In the genomic region with DNA sequence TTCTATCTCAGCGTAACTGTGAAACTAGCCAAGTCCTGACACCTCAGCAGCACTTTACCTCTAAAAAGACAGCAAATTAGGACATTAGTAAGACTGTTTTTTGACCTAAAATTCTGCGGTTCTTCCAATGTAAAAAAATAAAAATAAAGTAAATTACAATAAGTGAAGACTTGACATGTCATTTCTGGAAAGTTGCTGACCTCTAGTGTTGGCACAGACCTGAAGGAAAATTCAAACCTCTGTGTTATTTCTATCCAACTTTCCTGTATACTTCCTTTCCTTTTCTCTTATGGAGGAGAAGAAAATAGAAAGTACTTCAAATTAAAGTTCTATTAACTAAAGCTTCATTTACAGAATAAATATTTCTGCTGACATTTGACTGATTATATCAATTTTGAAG, we compare ENCODE assay signal across 15 cellular contexts.
DNase-seq lines count a peak whose midpoint lies in the region; ATAC-seq and TF ChIP-seq lines count a peak whose summit lies in the region.
"Had no signal": no experiment of that assay in that cellular context is flagged by ENCODE, and none has a peak within 500 bp of the region (broad histone marks: within the 10 kb centered on the region; RNA-seq: fewer than 3 reads in every experiment).

No MANE protein-coding gene starts in this region.

- ATAC-seq in natural killer cell, result no peak

- POLR2A ChIA-PET in HEK293 (lab: Yijun Ruan, JAX), result no interaction called here
- POLR2A ChIA-PET in activated CD4-positive, alpha-beta T cell treated with anti-CD3 and anti-CD28 coated beads, Interleukin-2, amount 10 ng/mL, durations not matched to agents 7 days and 5 days (lab: Charles Lee), result no interaction called here

- no peaks in the 10 kb centered on the region for H3K4me1 ChIP-seq in HEK293 (ENCODE audit: control insufficient read depth, insufficient read depth, low read length)
- H3K4me1 ChIP-seq: tibial nerve had no signal

- CTCF ChIA-PET in HEK293 (lab: Yijun Ruan, JAX), result interaction anchor here (0.6 to 4.0 kb wide), 7 partner anchors 14 to 903 kb away, joined by 3 to 42 read pairs (median 5); no protein-coding TSS in a partner anchor
- CTCF ChIA-PET in activated CD4-positive, alpha-beta T cell treated with anti-CD3 and anti-CD28 coated beads, Interleukin-2, amount 10 ng/mL, durations not matched to agents 7 days and 5 days (lab: Charles Lee), result no interaction called here

- intact Hi-C loops in natural killer cell (cut with micrococcal nuclease), result no loop called here

- H3K27me3 Mint-ChIP-seq in neural crest cell (ENCODE audit: low read depth) (no peaks in the 10 kb centered on the region), natural killer cell (ENCODE audit: low read depth in 2 of 2) (no peaks in the 10 kb centered on the region)
- no peaks in the 10 kb centered on the region for H3K27me3 Mint-ChIP-seq in activated CD4-positive, alpha-beta T cell treated with anti-CD3 and anti-CD28 coated beads, Interleukin-2, amount 10 ng/mL, durations not matched to agents 7 days and 5 days
- H3K27me3 Mint-ChIP-seq: activated CD4-positive, alpha-beta memory T cell treated with anti-CD3 and anti-CD28 coated beads, Interleukin-2, amount 10 ng/mL, durations not matched to agents 7 days and 5 days had no signal

- no peaks in the 10 kb centered on the region for H3K36me3 ChIP-seq in HEK293 (ENCODE audit: control insufficient read depth in 2 of 2, insufficient read depth in 1 of 2, low read length in 2 of 2)
- H3K36me3 ChIP-seq: tibial nerve had no signal

- DNase-seq in DMS 273 (lab: John Stamatoyannopoulos, UW; ENCODE audit: unreplicated experiment) (peak; percentile 11), DMS 273 treated with DMSO at 0.1 percent for 48 hours (lab: John Stamatoyannopoulos, UW) (no peak), astrocyte of the hippocampus (ENCODE audit: low read depth, low spot score) (peak; percentile 7), neural crest cell (ENCODE audit: low read depth, low spot score) (no peak), NCI-H2029 (lab: John Stamatoyannopoulos, UW) (no peak), natural killer cell (no peak)
- DNase-seq in activated CD4-positive, alpha-beta T cell treated with anti-CD3 and anti-CD28 coated beads, Interleukin-2, amount 10 ng/mL, durations not matched to agents 7 days and 5 days, result no peak
- DNase-seq: 8988T; activated CD4-positive, alpha-beta memory T cell treated with anti-CD3 and anti-CD28 coated beads, Interleukin-2, amount 10 ng/mL, durations not matched to agents 7 days and 5 days; HCEC 1CT; midbrain; NCI-H1417 treated with DMSO at 0.1 percent for 48 hours; T-helper 1 cell had no signal

- no peaks in the 10 kb centered on the region for H3K4me1 Mint-ChIP-seq in neural crest cell
- no peaks in the 10 kb centered on the region for H3K4me1 Mint-ChIP-seq in natural killer cell
- no peaks in the 10 kb centered on the region for H3K4me1 Mint-ChIP-seq in activated CD4-positive, alpha-beta T cell treated with anti-CD3 and anti-CD28 coated beads, Interleukin-2, amount 10 ng/mL, durations not matched to agents 7 days and 5 days
- H3K4me1 Mint-ChIP-seq: activated CD4-positive, alpha-beta memory T cell treated with anti-CD3 and anti-CD28 coated beads, Interleukin-2, amount 10 ng/mL, durations not matched to agents 7 days and 5 days had no signal

- H3K27ac Mint-ChIP-seq in neural crest cell (ENCODE audit: unreplicated experiment), result no peak overlapping the region
- no peak overlapping the region for H3K27ac Mint-ChIP-seq in natural killer cell
- H3K27ac Mint-ChIP-seq in activated CD4-positive, alpha-beta T cell treated with anti-CD3 and anti-CD28 coated beads, Interleukin-2, amount 10 ng/mL, durations not matched to agents 7 days and 5 days, result no peak overlapping the region
- H3K27ac Mint-ChIP-seq: activated CD4-positive, alpha-beta memory T cell treated with anti-CD3 and anti-CD28 coated beads, Interleukin-2, amount 10 ng/mL, durations not matched to agents 7 days and 5 days had no signal

- H3K36me3 Mint-ChIP-seq in neural crest cell (ENCODE audit: low read depth) (peaks cover 7% of the 10 kb centered on the region), natural killer cell (no peaks in the 10 kb centered on the region)
- no peaks in the 10 kb centered on the region for H3K36me3 Mint-ChIP-seq in activated CD4-positive, alpha-beta T cell treated with anti-CD3 and anti-CD28 coated beads, Interleukin-2, amount 10 ng/mL, durations not matched to agents 7 days and 5 days (ENCODE audit: low read depth)

- no peaks in the 10 kb centered on the region for H3K9me3 ChIP-seq in HEK293 (ENCODE audit: control insufficient read depth, insufficient read depth, low read depth, low read length)

- H3K9me3 Mint-ChIP-seq in neural crest cell (no peaks in the 10 kb centered on the region), natural killer cell (peaks cover 3 to 6% of the 10 kb centered on the region in 2 donors)
- no peaks in the 10 kb centered on the region for H3K9me3 Mint-ChIP-seq in activated CD4-positive, alpha-beta T cell treated with anti-CD3 and anti-CD28 coated beads, Interleukin-2, amount 10 ng/mL, durations not matched to agents 7 days and 5 days
- H3K9me3 Mint-ChIP-seq: activated CD4-positive, alpha-beta memory T cell treated with anti-CD3 and anti-CD28 coated beads, Interleukin-2, amount 10 ng/mL, durations not matched to agents 7 days and 5 days had no signal

- no peak overlapping the region for H3K4me3 ChIP-seq in HEK293 (ENCODE audit: low read depth, low read length)
- H3K4me3 ChIP-seq: tibial nerve had no signal

- H3K4me3 Mint-ChIP-seq in neural crest cell, result no peak overlapping the region
- H3K4me3 Mint-ChIP-seq in natural killer cell, result no peak overlapping the region
- H3K4me3 Mint-ChIP-seq in activated CD4-positive, alpha-beta T cell treated with anti-CD3 and anti-CD28 coated beads, Interleukin-2, amount 10 ng/mL, durations not matched to agents 7 days and 5 days, result no peak overlapping the region
- H3K4me3 Mint-ChIP-seq: activated CD4-positive, alpha-beta memory T cell treated with anti-CD3 and anti-CD28 coated beads, Interleukin-2, amount 10 ng/mL, durations not matched to agents 7 days and 5 days had no signal

- TF ChIP-seq CTCF in HEK293 (tag by site-specific recombination; IDR thresholded peaks at IDR 0.05), result no peak
- peak; percentile 39 for TF ChIP-seq CTCF in neural crest cell (conservative IDR thresholded peaks at IDR 0.05)
- TF ChIP-seq CTCF in natural killer cell (IDR thresholded peaks at IDR 0.05), result no peak

- no peak overlapping the region for H3K27ac ChIP-seq in HEK293 (ENCODE audit: extremely low read depth, low read depth, low read length)
- H3K27ac ChIP-seq: tibial nerve had no signal

TF ChIP-seq in HEK293, 187 proteins besides CTCF, POLR2A, EP300 and RAD21:
- TF ChIP-seq, protein P1, sequence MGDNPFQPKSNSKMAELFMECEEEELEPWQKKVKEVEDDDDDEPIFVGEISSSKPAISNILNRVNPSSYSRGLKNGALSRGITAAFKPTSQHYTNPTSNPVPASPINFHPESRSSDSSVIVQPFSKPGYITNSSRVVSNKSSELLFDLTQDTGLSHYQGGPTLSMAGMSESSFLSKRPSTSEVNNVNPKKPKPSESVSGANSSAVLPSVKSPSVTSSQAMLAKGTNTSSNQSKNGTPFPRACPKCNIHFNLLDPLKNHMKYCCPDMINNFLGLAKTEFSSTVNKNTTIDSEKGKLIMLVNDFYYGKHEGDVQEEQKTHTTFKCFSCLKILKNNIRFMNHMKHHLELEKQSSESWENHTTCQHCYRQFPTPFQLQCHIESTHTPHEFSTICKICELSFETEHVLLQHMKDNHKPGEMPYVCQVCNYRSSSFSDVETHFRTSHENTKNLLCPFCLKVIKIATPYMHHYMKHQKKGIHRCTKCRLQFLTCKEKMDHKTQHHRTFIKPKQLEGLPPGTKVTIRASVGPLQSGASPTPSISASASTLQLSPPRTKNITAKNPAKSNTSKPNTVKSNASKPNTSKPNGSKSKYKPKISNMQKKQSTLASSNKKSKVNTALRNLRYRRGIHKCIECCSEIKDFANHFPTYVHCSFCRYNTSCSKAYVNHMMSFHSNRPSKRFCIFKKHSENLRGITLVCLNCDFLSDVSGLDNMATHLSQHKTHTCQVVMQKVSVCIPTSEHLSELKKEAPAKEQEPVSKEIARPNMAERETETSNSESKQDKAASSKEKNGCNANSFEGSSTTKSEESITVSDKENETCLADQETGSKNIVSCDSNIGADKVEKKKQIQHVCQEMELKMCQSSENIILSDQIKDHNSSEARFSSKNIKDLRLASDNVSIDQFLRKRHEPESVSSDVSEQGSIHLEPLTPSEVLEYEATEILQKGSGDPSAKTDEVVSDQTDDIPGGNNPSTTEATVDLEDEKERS (tag by site-specific recombination; IDR thresholded peaks at IDR 0.05), result no peak
- TF ChIP-seq ZNF654 (tag by site-specific recombination; IDR thresholded peaks at IDR 0.05; ENCODE audit: low read depth), result peak; percentile 6; the same call in 1 of the 2 replicates

Comparison
In these comparisons a context has a peak if more than half of its experiments do, and no peak if none do; other contexts are left out.
1. DNase-seq: peak in DMS 273 (single experiment) and astrocyte of the hippocampus (single experiment); none in DMS 273 treated with DMSO at 0.1 percent for 48 hours (single experiment), neural crest cell (single experiment), NCI-H2029 (single experiment), natural killer cell (single experiment) and activated CD4-positive, alpha-beta T cell treated with anti-CD3 and anti-CD28 coated beads, Interleukin-2, amount 10 ng/mL, durations not matched to agents 7 days and 5 days (single experiment).